In the genomic region with DNA sequence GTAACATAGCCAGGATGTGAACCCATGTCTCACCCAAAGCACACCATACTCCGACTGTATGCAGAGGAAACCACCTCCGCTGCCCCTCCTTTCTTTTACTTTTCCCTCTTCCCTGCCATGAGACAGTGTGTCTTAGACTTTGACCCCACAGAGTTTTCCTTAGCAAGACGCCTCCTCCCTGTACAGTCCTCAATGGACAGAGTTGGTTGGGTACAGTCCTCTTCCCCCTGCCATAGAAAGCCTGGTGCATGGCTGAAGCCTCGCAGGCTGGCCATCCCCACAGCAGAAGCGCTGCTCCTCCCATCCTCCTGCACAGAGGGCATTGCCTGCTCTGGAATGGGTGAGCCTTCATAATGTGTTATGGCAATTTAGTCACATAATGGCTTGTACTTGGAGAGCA, we compare ENCODE assay signal across 27 cellular contexts.
A peak's percentile ranks its signal among the peaks of the same experiment; 100 is the strongest.
DNase-seq lines count a peak whose midpoint lies in the region; ATAC-seq, FAIRE-seq and TF ChIP-seq lines count a peak whose summit lies in the region.
"Had no signal": no experiment of that assay in that cellular context is flagged by ENCODE, and none has a peak within 500 bp of the region (broad histone marks: within the 10 kb centered on the region; RNA-seq: fewer than 3 reads in every experiment).

No MANE protein-coding gene starts in this region.

- no peaks in the 10 kb centered on the region for H3K36me3 Mint-ChIP-seq in dendritic cell treated with granulocyte-macrophage colony-stimulating factor and Interleukin-4, amounts not matched to agents 40 ng/mL and 50 ng/mL, for 4 days (ENCODE audit: low read depth)
- no peaks in the 10 kb centered on the region for H3K36me3 Mint-ChIP-seq in MCF 10A (ENCODE audit: insufficient read depth, unreplicated experiment)
- H3K36me3 Mint-ChIP-seq: activated naive CD4-positive, alpha-beta T cell treated with anti-CD3 and anti-CD28 coated beads, Interleukin-2, amount 50 U/mL, for 72 hours had no signal

- TF ChIP-seq CTCF in gastrocnemius medialis (IDR thresholded peaks at IDR 0.05 in 4 of 5, conservative IDR thresholded peaks at IDR 0.05 in 1 of 5) (no peak), MCF 10A (IDR thresholded peaks at IDR 0.05; ENCODE audit: unreplicated experiment) (no peak)

- no peaks in the 10 kb centered on the region for H3K36me3 ChIP-seq in mesenchymal stem cell (ENCODE audit: control insufficient read depth in 1 of 2, insufficient read depth in 2 of 2, low read depth in 1 of 2, low read length in 2 of 2)
- H3K36me3 ChIP-seq in gastrocnemius medialis: no peaks in the 10 kb centered on the region
- H3K36me3 ChIP-seq: BLaER1 treated with 17β-estradiol and CSF1 and Interleukin-3, amounts not matched to agents 10 nM and 100 nM; left lung; tibial artery had no signal

- no peak overlapping the region for H3K4me2 ChIP-seq in mesenchymal stem cell (ENCODE audit: low read length, poor library complexity, severe bottlenecking)
- H3K4me2 ChIP-seq: BLaER1 treated with 17β-estradiol and CSF1 and Interleukin-3, amounts not matched to agents 10 nM and 100 nM; SK-N-SH had no signal

- peak overlapping the region in 1 of 2 experiments; percentile 41 for H3K18ac ChIP-seq in mesenchymal stem cell (ENCODE audit: low read depth in 1 of 2, low read length in 2 of 2)

- in situ Hi-C loops in gastrocnemius medialis (cut with MboI; ENCODE audit: low sequenced_read_pairs in 4 of 4): no loop called here

- no peak overlapping the region for H3K9ac ChIP-seq in mesenchymal stem cell (ENCODE audit: low read length)
- H3K9ac ChIP-seq: BLaER1 treated with 17β-estradiol and CSF1 and Interleukin-3, amounts not matched to agents 10 nM and 100 nM; SK-N-SH had no signal

- H3K14ac ChIP-seq in mesenchymal stem cell (ENCODE audit: low read length in 2 of 2): peak overlapping the region in 1 of 2 experiments; percentile 13

- H3K4me3 ChIP-seq in mesenchymal stem cell (ENCODE audit: insufficient read depth in 1 of 2, low read depth in 1 of 2, low read length in 2 of 2) (no peak overlapping the region), gastrocnemius medialis (no peak overlapping the region)
- H3K4me3 ChIP-seq: BLaER1 treated with 17β-estradiol and CSF1 and Interleukin-3, amounts not matched to agents 10 nM and 100 nM; coronary artery; left lung; tibial artery had no signal

- no peak overlapping the region for H2AK5ac ChIP-seq in mesenchymal stem cell (ENCODE audit: low read length, severe bottlenecking)

- DNase-seq in HT-29 (ENCODE audit: low spot score) (peak; percentile 83), mesenchymal stem cell (no peak), gastrocnemius medialis (no peak), MCF 10A (ENCODE audit: unreplicated experiment) (no peak), HTR-8/SVneo (ENCODE audit: insufficient read length, low spot score) (no peak)
- DNase-seq: activated CD4-positive, alpha-beta T cell treated with anti-CD3 and anti-CD28 coated beads for 1 hour; activated CD8-positive, alpha-beta T cell treated with anti-CD3 and anti-CD28 coated beads for 36 hours; foreskin melanocyte; GDM1; H9; Kasumi-1; left lung; NCI-H1694 treated with DMSO at 0.1 percent for 48 hours; NCI-H2171; NCI-H524; nephron progenitor cell; SK-N-SH had no signal

- intact Hi-C loops in dendritic cell treated with granulocyte-macrophage colony-stimulating factor and Interleukin-4, amounts not matched to agents 40 ng/mL and 50 ng/mL, for 4 days (cut with micrococcal nuclease): no loop called here
- intact Hi-C loops in gastrocnemius medialis (cut with DNase I; ENCODE audit: low total_unique reads): no loop called here
- intact Hi-C loops in MCF 10A (cut with micrococcal nuclease): no loop called here

- no peak overlapping the region for H4K8ac ChIP-seq in mesenchymal stem cell (ENCODE audit: low read length)

- H3K23ac ChIP-seq in mesenchymal stem cell (ENCODE audit: low read length in 2 of 2): no peak overlapping the region

- H3K4ac ChIP-seq in mesenchymal stem cell (ENCODE audit: low read depth in 1 of 2, low read length in 2 of 2): peak overlapping the region in 1 of 2 experiments; percentile 38

- H3K4me1 ChIP-seq in mesenchymal stem cell (ENCODE audit: control insufficient read depth, insufficient read depth, low read depth, low read length): peaks cover 2% of the 10 kb centered on the region
- H3K4me1 ChIP-seq in gastrocnemius medialis: peaks cover 8 to 14% of the 10 kb centered on the region in 2 donors
- H3K4me1 ChIP-seq: BLaER1 treated with 17β-estradiol and CSF1 and Interleukin-3, amounts not matched to agents 10 nM and 100 nM had no signal

- H2BK15ac ChIP-seq in mesenchymal stem cell (ENCODE audit: low read depth, poor library complexity, severe bottlenecking): peak overlapping the region; percentile 39

- H2BK12ac ChIP-seq in mesenchymal stem cell (ENCODE audit: low read length in 2 of 2): peak overlapping the region; percentile 24 to 29

- H3K79me1 ChIP-seq in mesenchymal stem cell (replicated peaks; ENCODE audit: low read length, poor library complexity, severe bottlenecking): no peaks in the 10 kb centered on the region

- CTCF ChIA-PET in MCF 10A (lab: Yijun Ruan, JAX): no interaction called here

- POLR2A ChIA-PET in MCF 10A (lab: Yijun Ruan, JAX): no interaction called here

- H3K4me3 Mint-ChIP-seq in dendritic cell treated with granulocyte-macrophage colony-stimulating factor and Interleukin-4, amounts not matched to agents 40 ng/mL and 50 ng/mL, for 4 days: no peak overlapping the region
- H3K4me3 Mint-ChIP-seq in MCF 10A (ENCODE audit: unreplicated experiment): no peak overlapping the region
- H3K4me3 Mint-ChIP-seq: activated CD8-positive, alpha-beta T cell treated with anti-CD3 and anti-CD28 coated beads for 36 hours; H9; nephron progenitor cell; stimulated activated naive CD8-positive, alpha-beta T cell treated with anti-CD3 and anti-CD28 coated beads, Interleukin-15, Interleukin-2, amounts not matched to agents 100 ng/mL and 50 ng/mL, for 24 hours; T-helper 1 cell treated with Interleukin-12 subunit alpha and Interleukin-12 subunit beta and Interleukin-4 antibody, amounts not matched to agents 30 μg/mL and 1 μg/mL, for 36 hours had no signal

- BruUV-seq in MCF 10A (replicated peaks; lab: Mats Ljungman, UMichigan): no TSS peak

- H3K27me3 ChIP-seq in mesenchymal stem cell (ENCODE audit: control insufficient read depth in 1 of 2, insufficient read depth in 1 of 2, low read length in 2 of 2) (peaks cover 0 to 5% of the 10 kb centered on the region in 2 experiments), gastrocnemius medialis (no peaks in the 10 kb centered on the region)
- H3K27me3 ChIP-seq: left lung, tibial artery had no signal

- TF ChIP-seq POLR2A in gastrocnemius medialis (IDR thresholded peaks at IDR 0.05): no peak

- no peaks in the 10 kb centered on the region for H3K9me3 Mint-ChIP-seq in dendritic cell treated with granulocyte-macrophage colony-stimulating factor and Interleukin-4, amounts not matched to agents 40 ng/mL and 50 ng/mL, for 4 days
- H3K9me3 Mint-ChIP-seq in MCF 10A (ENCODE audit: unreplicated experiment): no peaks in the 10 kb centered on the region
- H3K9me3 Mint-ChIP-seq: activated CD8-positive, alpha-beta T cell treated with anti-CD3 and anti-CD28 coated beads for 36 hours; H9; nephron progenitor cell; stimulated activated naive CD8-positive, alpha-beta T cell treated with anti-CD3 and anti-CD28 coated beads, Interleukin-15, Interleukin-2, amounts not matched to agents 100 ng/mL and 50 ng/mL, for 24 hours; T-helper 1 cell treated with Interleukin-12 subunit alpha and Interleukin-12 subunit beta and Interleukin-4 antibody, amounts not matched to agents 30 μg/mL and 1 μg/mL, for 36 hours had no signal

- H2BK120ac ChIP-seq in mesenchymal stem cell (ENCODE audit: low read depth, low read length): no peak overlapping the region

- H2BK5ac ChIP-seq in mesenchymal stem cell (ENCODE audit: low read depth, low read length, poor library complexity, severe bottlenecking): no peak overlapping the region

- no peak overlapping the region for H2AFZ ChIP-seq in mesenchymal stem cell (ENCODE audit: low read depth, low read length)

- no peaks in the 10 kb centered on the region for H3K9me3 ChIP-seq in mesenchymal stem cell (ENCODE audit: control insufficient read depth, low read length)
- no peaks in the 10 kb centered on the region for H3K9me3 ChIP-seq in gastrocnemius medialis
- H3K9me3 ChIP-seq: BLaER1 treated with 17β-estradiol and CSF1 and Interleukin-3, amounts not matched to agents 10 nM and 100 nM; left lung; SK-N-SH; tibial artery had no signal

- peaks cover 32% of the 10 kb centered on the region for H3K27me3 Mint-ChIP-seq in dendritic cell treated with granulocyte-macrophage colony-stimulating factor and Interleukin-4, amounts not matched to agents 40 ng/mL and 50 ng/mL, for 4 days
- H3K27me3 Mint-ChIP-seq in MCF 10A (ENCODE audit: insufficient read depth, unreplicated experiment): no peaks in the 10 kb centered on the region
- H3K27me3 Mint-ChIP-seq: activated CD8-positive, alpha-beta T cell treated with anti-CD3 and anti-CD28 coated beads for 36 hours had no signal

- H3K27ac ChIP-seq in mesenchymal stem cell (ENCODE audit: low read length, poor library complexity, severe bottlenecking): no peak overlapping the region
- peak overlapping the region in 3 of 4 donors; percentile 49 to 79 (median 60) for H3K27ac ChIP-seq in gastrocnemius medialis
- H3K27ac ChIP-seq: BLaER1 treated with 17β-estradiol and CSF1 and Interleukin-3, amounts not matched to agents 10 nM and 100 nM; coronary artery; left lung; tibial artery had no signal

- 91% methylated on average over 4 of the region's 5 CpGs for WGBS in mesenchymal stem cell

- no peak for ATAC-seq in gastrocnemius medialis
- no peak for ATAC-seq in HG03280 (IDR thresholded peaks at IDR 0.05; ENCODE audit: unreplicated experiment)
- ATAC-seq in HG03439 (IDR thresholded peaks at IDR 0.05; ENCODE audit: unreplicated experiment): no peak
- ATAC-seq: activated CD8-positive, alpha-beta T cell treated with anti-CD3 and anti-CD28 coated beads for 36 hours; activated naive CD4-positive, alpha-beta T cell treated with anti-CD3 and anti-CD28 coated beads, Interleukin-2, amount 50 U/mL, for 72 hours; esophagus mucosa had no signal

- no peak for FAIRE-seq in HTR-8/SVneo (lab: Jason Lieb, UNC)

- H3K27ac Mint-ChIP-seq in dendritic cell treated with granulocyte-macrophage colony-stimulating factor and Interleukin-4, amounts not matched to agents 40 ng/mL and 50 ng/mL, for 4 days: peak overlapping the region; percentile 38
- H3K27ac Mint-ChIP-seq in MCF 10A (ENCODE audit: low read depth, unreplicated experiment): no peak overlapping the region
- H3K27ac Mint-ChIP-seq: activated CD8-positive, alpha-beta T cell treated with anti-CD3 and anti-CD28 coated beads for 36 hours; activated naive CD4-positive, alpha-beta T cell treated with anti-CD3 and anti-CD28 coated beads, Interleukin-2, amount 50 U/mL, for 72 hours; nephron progenitor cell; stimulated activated naive CD8-positive, alpha-beta T cell treated with anti-CD3 and anti-CD28 coated beads, Interleukin-15, Interleukin-2, amounts not matched to agents 100 ng/mL and 50 ng/mL, for 24 hours; T-helper 1 cell treated with Interleukin-12 subunit alpha and Interleukin-12 subunit beta and Interleukin-4 antibody, amounts not matched to agents 30 μg/mL and 1 μg/mL, for 36 hours had no signal

- H3K4me1 Mint-ChIP-seq in dendritic cell treated with granulocyte-macrophage colony-stimulating factor and Interleukin-4, amounts not matched to agents 40 ng/mL and 50 ng/mL, for 4 days (ENCODE audit: low read depth): peaks cover 16% of the 10 kb centered on the region
- H3K4me1 Mint-ChIP-seq in MCF 10A (ENCODE audit: insufficient read depth, unreplicated experiment): peaks cover 1% of the 10 kb centered on the region

- H4K91ac ChIP-seq in mesenchymal stem cell (ENCODE audit: low read length): peak overlapping the region; percentile 72
